Comparison of ENCODE assay signal across 1 cellular context in genomic region chr5:76544268-76544926, GRCh38.
A peak's percentile ranks its signal among the peaks of the same experiment; 100 is the strongest.
TF ChIP-seq lines count a peak whose summit lies in the region.

No MANE protein-coding gene starts in this region.

TF ChIP-seq in K562, 482 proteins besides CTCF, POLR2A, EP300 and RAD21 (continued from another document):
- TF ChIP-seq DEAF1 (CRISPR knock-in tag; IDR thresholded peaks at IDR 0.05) (peak; percentile 60), CAMTA2 (CRISPR knock-in tag; conservative IDR thresholded peaks at IDR 0.05) (no peak), NCOR1 (IDR thresholded peaks at IDR 0.05) (no peak), FOXM1 (IDR thresholded peaks at IDR 0.05; ENCODE audit: low read depth) (no peak), FOXM1 (CRISPR knock-in tag; IDR thresholded peaks at IDR 0.05; ENCODE audit: low read depth) (no peak), ZBTB1 (CRISPR knock-in tag; IDR thresholded peaks at IDR 0.05; ENCODE audit: borderline replicate concordance, low read depth) (no peak), CTCFL (IDR thresholded peaks at IDR 0.05; ENCODE audit: borderline replicate concordance, insufficient read depth, low read depth, low read length, poor library complexity, severe bottlenecking) (peak; percentile 8), ZFP36 (IDR thresholded peaks at IDR 0.05; ENCODE audit: low read depth, low read length, partially characterized antibody) (no peak), E2F4 (CRISPR knock-in tag; IDR thresholded peaks at IDR 0.05; ENCODE audit: low read depth) (no peak)
